ENCODE assay signal across 8 cellular contexts in the genomic region with DNA sequence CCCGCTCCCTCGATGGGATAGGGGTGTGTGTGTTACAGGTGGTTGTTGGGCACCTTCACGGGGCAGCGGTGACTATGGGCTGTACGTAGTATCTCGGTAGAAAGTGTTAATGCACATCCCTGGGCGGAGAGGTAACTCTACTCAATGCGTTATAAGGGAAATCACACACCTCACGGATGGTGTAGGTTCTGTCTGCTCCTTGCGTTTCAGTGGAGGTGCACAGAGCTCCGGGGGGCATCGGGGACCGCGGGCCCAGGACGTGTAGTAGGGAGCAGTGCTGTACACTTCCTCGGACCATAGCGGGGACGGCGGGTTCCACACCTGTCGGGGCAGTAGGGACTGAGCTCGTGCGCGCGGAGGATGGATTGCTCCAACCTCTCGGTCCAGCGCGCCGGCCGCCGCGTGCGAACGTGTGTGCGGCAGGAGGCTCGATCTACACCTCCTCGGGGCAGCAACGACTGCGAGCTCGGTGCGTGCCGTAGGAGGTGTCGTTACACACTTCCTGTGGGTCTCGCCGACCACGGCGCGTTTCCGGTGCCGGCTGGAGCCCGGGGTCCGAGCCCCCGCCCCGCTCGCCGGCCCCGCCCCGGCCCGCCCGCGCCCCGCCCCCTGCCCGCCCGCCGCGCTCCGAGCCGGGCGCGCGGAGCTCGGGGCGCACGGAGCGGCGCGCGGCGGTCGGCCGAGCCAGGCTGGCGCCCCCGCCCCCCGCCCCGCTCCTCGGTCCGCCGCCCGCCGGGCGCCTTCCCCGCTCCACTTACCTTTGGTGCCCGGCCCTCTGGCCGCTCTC. TPM values are rescaled to one million over a fixed set of nuclear protein-coding genes. Genes with fewer than 3 reads are reported as not detected.
DNase-seq lines count a peak whose midpoint lies in the region; ATAC-seq and TF ChIP-seq lines count a peak whose summit lies in the region.

A gene with protein sequence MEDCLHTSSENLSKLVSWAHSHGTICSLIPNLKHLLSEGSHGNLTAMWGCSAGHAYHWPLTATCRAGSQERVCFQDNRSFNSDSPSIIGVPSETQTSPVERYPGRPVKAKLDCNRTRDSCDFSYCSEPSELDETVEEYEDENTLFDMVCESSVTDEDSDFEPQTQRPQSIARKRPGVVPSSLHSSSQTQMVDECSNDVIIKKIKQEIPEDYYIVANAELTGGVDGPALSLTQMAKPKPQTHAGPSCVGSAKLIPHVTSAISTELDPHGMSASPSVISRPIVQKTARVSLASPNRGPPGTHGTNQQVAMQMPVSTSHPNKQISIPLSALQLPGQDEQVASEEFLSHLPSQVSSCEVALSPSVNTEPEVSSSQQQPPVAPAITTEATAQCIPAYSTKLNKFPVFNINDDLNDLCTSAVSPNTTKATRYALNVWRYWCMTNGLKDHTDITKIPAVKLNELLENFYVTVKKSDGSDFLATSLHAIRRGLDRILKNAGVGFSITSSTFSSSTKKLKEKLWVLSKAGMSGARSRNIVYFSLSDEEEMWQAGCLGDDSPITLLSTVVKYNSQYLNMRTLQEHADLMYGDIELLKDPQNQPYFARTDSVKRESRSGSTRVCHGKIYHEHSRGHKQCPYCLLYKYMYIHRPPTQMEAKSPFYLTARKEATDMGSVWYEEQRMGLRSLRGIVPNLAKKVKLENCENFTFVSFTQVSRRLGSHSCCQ (plus strand): TSS at position 607 of the 787 bp plus-strand sequence. CDS start 87,254 bp downstream, outside the sequence.

- 2 to 4% (median 4%) methylated on average over 26 to 80 of the region's 93 CpGs for WGBS in psoas muscle, 3 donors

- peak within 1 kb of the TSS; percentile 90 for H3K4me3 ChIP-seq in adipocyte (ENCODE audit: low read length)
- peak within 1 kb of the TSS; percentile 93 for H3K4me3 ChIP-seq in psoas muscle
- H3K4me3 ChIP-seq in uterus, result peak within 1 kb of the TSS; percentile 81 to 99

- H3K4me3 Mint-ChIP-seq in HFFc6, result peak within 1 kb of the TSS; percentile 99

- H3K27ac ChIP-seq in psoas muscle, result peak within 1 kb of the TSS; percentile 75
- H3K27ac ChIP-seq in uterus, result peak within 1 kb of the TSS; percentile 88 to 91

- ATAC-seq in left ventricle myocardium superior (peak; percentile 90), psoas muscle (peak; percentile 86 to 93 (median 90))

- no peaks in the 10 kb centered on the region for H3K27me3 ChIP-seq in adipocyte (replicated peaks; ENCODE audit: control insufficient read depth, insufficient read depth, low read length)
- H3K27me3 ChIP-seq in psoas muscle (ENCODE audit: insufficient read depth in 3 of 3, low read length in 2 of 3), result no peaks in the 10 kb centered on the region
- no peaks in the 10 kb centered on the region for H3K27me3 ChIP-seq in uterus

- H3K27me3 Mint-ChIP-seq in HFFc6 (ENCODE audit: insufficient read depth), result no peaks in the 10 kb centered on the region; the same call in 1 of the 2 replicates

- no peaks in the 10 kb centered on the region for H3K36me3 Mint-ChIP-seq in HFFc6 (ENCODE audit: low read depth)

- intact Hi-C loops in left ventricle myocardium superior (cut with micrococcal nuclease) (no loop called here), psoas muscle (cut with DNase I) (loop anchor here in 1 of 2 donors (2.0 to 5.0 kb wide), 2 partner anchors 108 to 231 kb away; a partner anchor contains a TSS), uterus (cut with DNase I; ENCODE audit: low total_unique reads) (no loop called here)

- H3K36me3 ChIP-seq in adipocyte (ENCODE audit: control insufficient read depth, insufficient read depth, low read length, severe bottlenecking) (no peaks in the 10 kb centered on the region), psoas muscle (ENCODE audit: insufficient read depth in 1 of 2, low read depth in 1 of 2) (no peaks in the 10 kb centered on the region), uterus (no peaks in the 10 kb centered on the region)

- H3K9me3 Mint-ChIP-seq in HFFc6, result no peaks in the 10 kb centered on the region

- peaks cover 52% of the 10 kb centered on the region for H3K4me1 Mint-ChIP-seq in HFFc6 (ENCODE audit: low read depth)

- no peak for TF ChIP-seq CTCF in HFFc6 (IDR thresholded peaks at IDR 0.05)
- no peak for TF ChIP-seq CTCF in psoas muscle (IDR thresholded peaks at IDR 0.05)
- TF ChIP-seq CTCF in uterus (IDR thresholded peaks at IDR 0.05), result no peak

- TF ChIP-seq POLR2A in GM10847 (IDR thresholded peaks at IDR 0.05; ENCODE audit: extremely low read depth, insufficient read length), result peak; percentile 95
- TF ChIP-seq POLR2A in uterus (IDR thresholded peaks at IDR 0.05), result peak in 1 of 2 donors; percentile 58

- H3K27ac Mint-ChIP-seq in HFFc6, result peak within 1 kb of the TSS; percentile 82

- H3K9ac ChIP-seq in adipocyte (ENCODE audit: low read length), result peak within 1 kb of the TSS; percentile 85

- no peaks in the 10 kb centered on the region for H3K9me3 ChIP-seq in adipocyte (ENCODE audit: control insufficient read depth, low read length)
- no peaks in the 10 kb centered on the region for H3K9me3 ChIP-seq in psoas muscle
- no peaks in the 10 kb centered on the region for H3K9me3 ChIP-seq in uterus

- H3K4me1 ChIP-seq in adipocyte (ENCODE audit: control insufficient read depth, insufficient read depth, low read length) (peaks cover 12% of the 10 kb centered on the region), psoas muscle (peaks cover 5% of the 10 kb centered on the region), uterus (peaks cover 0 to 14% of the 10 kb centered on the region in 2 donors)

- peak; percentile 72 for DNase-seq in HFFc6
- peak; percentile 68 for DNase-seq in MV-4-11 (lab: John Stamatoyannopoulos, UW)
- peak; percentile 52 to 75 for DNase-seq in SW 1271 (lab: John Stamatoyannopoulos, UW)
- peak; percentile 84 for DNase-seq in adipocyte (ENCODE audit: low read depth)
- DNase-seq in left ventricle myocardium superior, result peak; percentile 90
- peak; percentile 77 to 86 for DNase-seq in psoas muscle
- DNase-seq in uterus, result peak; percentile 74 to 77

RNA-seq across cellular contexts. Expression of the gene that starts here (rescaled TPM):
- total RNA-seq in HFFc6 (2021; fragmentation: NEBNext Ultra II Directional; extraction: Animal tissue kit (Norgen Biotek cat#: 25700)), result 1 to 10 TPM; 3.5 to 9.7 (median 4.5) TPM
- total RNA-seq in left ventricle myocardium superior (4.9 TPM), psoas muscle (1 to 10 TPM; 1.5 to 4.1 (median 3.2) TPM), uterus (10 to 100 TPM in 2 of 4 donors, 1 to 10 TPM in 2; 4.6 to 22.0 (median 9.2) TPM)
- 1 to 10 TPM in 1 of 3 donors, under 1 TPM in 2; 0.56 to 1.4 (median 0.57) TPM for polyA plus RNA-seq in psoas muscle

Comparison
In these comparisons a context has a peak if more than half of its experiments do, and no peak if none do; other contexts are left out.
1. Peak in every context shown above with its lines: DNase-seq, ATAC-seq, H3K4me3 ChIP-seq and H3K27ac ChIP-seq.